In genomic region chr3:4985330-4986174, GRCh38 we compare ENCODE assay signal across 8 cellular contexts. TPM values are rescaled to one million over a fixed set of nuclear protein-coding genes. Genes with fewer than 3 reads are reported as not detected.
DNase-seq lines count a peak whose midpoint lies in the region; ATAC-seq and TF ChIP-seq lines count a peak whose summit lies in the region.

No MANE protein-coding gene starts in this region.

- H3K4me1 Mint-ChIP-seq in T-helper 17 cell: peaks cover 45% of the 10 kb centered on the region

- peaks cover 7% of the 10 kb centered on the region for H3K36me3 Mint-ChIP-seq in T-helper 17 cell (ENCODE audit: low read depth)

- no peak for TF ChIP-seq CTCF in fibroblast of mammary gland (conservative IDR thresholded peaks at IDR 0.05; ENCODE audit: control insufficient read depth, insufficient read depth, low read depth, low read length)
- TF ChIP-seq CTCF in prostate gland (IDR thresholded peaks at IDR 0.05): no peak

- ATAC-seq in T-helper 17 cell (no peak), HG03159 (IDR thresholded peaks at IDR 0.05; ENCODE audit: unreplicated experiment) (no peak), HG03378 (IDR thresholded peaks at IDR 0.05; ENCODE audit: unreplicated experiment) (no peak), GM21825 (IDR thresholded peaks at IDR 0.05; ENCODE audit: unreplicated experiment) (no peak)

- H3K27ac ChIP-seq in prostate gland: peak overlapping the region; percentile 98

- peak overlapping the region; percentile 98 for H3K27ac Mint-ChIP-seq in T-helper 17 cell

- H3K9me3 ChIP-seq in T-helper 17 cell (ENCODE audit: control insufficient read depth, low read length, poor library complexity, severe bottlenecking): no peaks in the 10 kb centered on the region
- H3K9me3 ChIP-seq in prostate gland: no peaks in the 10 kb centered on the region

- H3K4me3 ChIP-seq in fibroblast of mammary gland (ENCODE audit: control insufficient read depth, low read depth, low read length): no peak overlapping the region
- H3K4me3 ChIP-seq in prostate gland: no peak overlapping the region

- peak overlapping the region; percentile 90 for H3K4me3 Mint-ChIP-seq in T-helper 17 cell

- intact Hi-C loops in prostate gland (cut with DNase I): loop anchor here (5.0 to 10.0 kb wide), 4 partner anchors 42 to 331 kb away; no protein-coding TSS in a partner anchor

- DNase-seq in NCI-H2107 treated with DMSO at 0.1 percent for 48 hours (lab: John Stamatoyannopoulos, UW; ENCODE audit: unreplicated experiment) (peak; percentile 4), NCI-H2107 (lab: John Stamatoyannopoulos, UW) (no peak), T-helper 17 cell (no peak), fibroblast of mammary gland (ENCODE audit: low read depth) (peak; percentile 83), prostate gland (ENCODE audit: low spot score) (peak; percentile 49)

- peaks cover 32% of the 10 kb centered on the region for H3K4me1 ChIP-seq in prostate gland (replicated peaks)

- H3K36me3 ChIP-seq in prostate gland: no peaks in the 10 kb centered on the region

- no peaks in the 10 kb centered on the region for H3K27me3 Mint-ChIP-seq in T-helper 17 cell

- H3K27me3 ChIP-seq in prostate gland (replicated peaks; ENCODE audit: insufficient read depth): no peaks in the 10 kb centered on the region

- TF ChIP-seq POLR2A in prostate gland (IDR thresholded peaks at IDR 0.05): no peak

- 40% methylated on average over 10 of the region's 10 CpGs for WGBS in prostate gland

RNA-seq across cellular contexts. Expression of gene BHLHE40, which starts 6.3 kb away (rescaled TPM):
- total RNA-seq in T-helper 17 cell (100 to 1,000 TPM; 295 to 329 TPM), prostate gland (10 to 100 TPM; 32.3 to 52.0 TPM)

Comparison
In these comparisons a context has a peak if more than half of its experiments do, and no peak if none do; other contexts are left out.
1. DNase-seq: peak in NCI-H2107 treated with DMSO at 0.1 percent for 48 hours (single experiment), fibroblast of mammary gland (single experiment) and prostate gland (single experiment); none in NCI-H2107 (single experiment) and T-helper 17 cell (0 of 3).
2. RNA of gene BHLHE40, which starts 6.3 kb away (total RNA-seq): 295 to 329 TPM in T-helper 17 cell; 32.3 to 52.0 TPM in prostate gland; every median in the first group is over 4 times any median in the second.